Comparison of ENCODE assay signal across 1 cellular context in the genomic region with DNA sequence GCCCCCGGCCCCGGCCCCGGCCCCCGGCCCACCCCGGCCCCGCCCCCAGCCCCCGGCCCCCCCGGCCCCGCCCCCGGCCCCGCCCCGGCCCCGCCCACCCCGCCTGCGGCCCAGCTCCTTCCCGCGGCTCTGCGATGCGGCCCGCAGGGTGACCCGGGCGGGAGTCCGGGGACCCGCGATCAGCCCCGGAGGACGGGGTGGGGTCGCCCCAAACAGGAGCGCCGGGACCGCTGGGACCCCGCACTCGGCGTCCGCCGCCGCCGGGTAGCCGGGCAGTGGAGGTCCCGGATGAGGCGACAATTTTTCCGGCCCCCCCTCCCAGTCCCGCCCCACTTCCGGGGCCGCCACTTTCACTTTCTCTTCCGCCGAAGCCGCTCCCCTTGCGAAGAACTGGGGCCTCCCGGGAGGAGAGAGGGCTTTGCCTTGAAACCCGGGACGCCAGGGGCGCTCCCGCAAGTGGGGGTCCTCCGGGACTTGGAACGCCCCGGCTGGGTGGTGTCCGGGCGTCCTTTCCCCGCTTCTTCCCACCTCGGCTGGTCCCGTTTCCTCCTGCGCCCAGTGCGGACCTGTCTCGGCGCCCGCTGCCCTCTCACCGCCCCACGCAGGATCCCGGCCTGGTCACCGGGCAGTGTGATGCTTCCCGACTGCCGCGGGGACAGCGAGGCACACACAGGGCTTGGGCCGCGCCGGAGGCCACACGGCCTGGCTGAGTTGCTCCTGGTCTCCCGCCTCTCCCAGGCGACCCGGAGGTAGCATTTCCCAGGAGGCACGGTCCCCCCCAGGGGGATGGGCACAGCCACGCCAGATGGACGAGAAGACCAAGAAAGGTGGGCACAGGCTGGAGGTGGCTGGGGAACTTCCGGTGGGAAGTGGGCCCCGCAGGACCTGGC.
TF ChIP-seq lines count a peak whose summit lies in the region.

A gene (plus strand): TSS at position 347 of the 890 bp plus-strand sequence. CDS start 459 bp downstream, at position 806.

TF ChIP-seq in GM23338, 12 proteins besides CTCF, POLR2A, EP300 and RAD21 (continued from another document):
- TF ChIP-seq, protein P1, sequence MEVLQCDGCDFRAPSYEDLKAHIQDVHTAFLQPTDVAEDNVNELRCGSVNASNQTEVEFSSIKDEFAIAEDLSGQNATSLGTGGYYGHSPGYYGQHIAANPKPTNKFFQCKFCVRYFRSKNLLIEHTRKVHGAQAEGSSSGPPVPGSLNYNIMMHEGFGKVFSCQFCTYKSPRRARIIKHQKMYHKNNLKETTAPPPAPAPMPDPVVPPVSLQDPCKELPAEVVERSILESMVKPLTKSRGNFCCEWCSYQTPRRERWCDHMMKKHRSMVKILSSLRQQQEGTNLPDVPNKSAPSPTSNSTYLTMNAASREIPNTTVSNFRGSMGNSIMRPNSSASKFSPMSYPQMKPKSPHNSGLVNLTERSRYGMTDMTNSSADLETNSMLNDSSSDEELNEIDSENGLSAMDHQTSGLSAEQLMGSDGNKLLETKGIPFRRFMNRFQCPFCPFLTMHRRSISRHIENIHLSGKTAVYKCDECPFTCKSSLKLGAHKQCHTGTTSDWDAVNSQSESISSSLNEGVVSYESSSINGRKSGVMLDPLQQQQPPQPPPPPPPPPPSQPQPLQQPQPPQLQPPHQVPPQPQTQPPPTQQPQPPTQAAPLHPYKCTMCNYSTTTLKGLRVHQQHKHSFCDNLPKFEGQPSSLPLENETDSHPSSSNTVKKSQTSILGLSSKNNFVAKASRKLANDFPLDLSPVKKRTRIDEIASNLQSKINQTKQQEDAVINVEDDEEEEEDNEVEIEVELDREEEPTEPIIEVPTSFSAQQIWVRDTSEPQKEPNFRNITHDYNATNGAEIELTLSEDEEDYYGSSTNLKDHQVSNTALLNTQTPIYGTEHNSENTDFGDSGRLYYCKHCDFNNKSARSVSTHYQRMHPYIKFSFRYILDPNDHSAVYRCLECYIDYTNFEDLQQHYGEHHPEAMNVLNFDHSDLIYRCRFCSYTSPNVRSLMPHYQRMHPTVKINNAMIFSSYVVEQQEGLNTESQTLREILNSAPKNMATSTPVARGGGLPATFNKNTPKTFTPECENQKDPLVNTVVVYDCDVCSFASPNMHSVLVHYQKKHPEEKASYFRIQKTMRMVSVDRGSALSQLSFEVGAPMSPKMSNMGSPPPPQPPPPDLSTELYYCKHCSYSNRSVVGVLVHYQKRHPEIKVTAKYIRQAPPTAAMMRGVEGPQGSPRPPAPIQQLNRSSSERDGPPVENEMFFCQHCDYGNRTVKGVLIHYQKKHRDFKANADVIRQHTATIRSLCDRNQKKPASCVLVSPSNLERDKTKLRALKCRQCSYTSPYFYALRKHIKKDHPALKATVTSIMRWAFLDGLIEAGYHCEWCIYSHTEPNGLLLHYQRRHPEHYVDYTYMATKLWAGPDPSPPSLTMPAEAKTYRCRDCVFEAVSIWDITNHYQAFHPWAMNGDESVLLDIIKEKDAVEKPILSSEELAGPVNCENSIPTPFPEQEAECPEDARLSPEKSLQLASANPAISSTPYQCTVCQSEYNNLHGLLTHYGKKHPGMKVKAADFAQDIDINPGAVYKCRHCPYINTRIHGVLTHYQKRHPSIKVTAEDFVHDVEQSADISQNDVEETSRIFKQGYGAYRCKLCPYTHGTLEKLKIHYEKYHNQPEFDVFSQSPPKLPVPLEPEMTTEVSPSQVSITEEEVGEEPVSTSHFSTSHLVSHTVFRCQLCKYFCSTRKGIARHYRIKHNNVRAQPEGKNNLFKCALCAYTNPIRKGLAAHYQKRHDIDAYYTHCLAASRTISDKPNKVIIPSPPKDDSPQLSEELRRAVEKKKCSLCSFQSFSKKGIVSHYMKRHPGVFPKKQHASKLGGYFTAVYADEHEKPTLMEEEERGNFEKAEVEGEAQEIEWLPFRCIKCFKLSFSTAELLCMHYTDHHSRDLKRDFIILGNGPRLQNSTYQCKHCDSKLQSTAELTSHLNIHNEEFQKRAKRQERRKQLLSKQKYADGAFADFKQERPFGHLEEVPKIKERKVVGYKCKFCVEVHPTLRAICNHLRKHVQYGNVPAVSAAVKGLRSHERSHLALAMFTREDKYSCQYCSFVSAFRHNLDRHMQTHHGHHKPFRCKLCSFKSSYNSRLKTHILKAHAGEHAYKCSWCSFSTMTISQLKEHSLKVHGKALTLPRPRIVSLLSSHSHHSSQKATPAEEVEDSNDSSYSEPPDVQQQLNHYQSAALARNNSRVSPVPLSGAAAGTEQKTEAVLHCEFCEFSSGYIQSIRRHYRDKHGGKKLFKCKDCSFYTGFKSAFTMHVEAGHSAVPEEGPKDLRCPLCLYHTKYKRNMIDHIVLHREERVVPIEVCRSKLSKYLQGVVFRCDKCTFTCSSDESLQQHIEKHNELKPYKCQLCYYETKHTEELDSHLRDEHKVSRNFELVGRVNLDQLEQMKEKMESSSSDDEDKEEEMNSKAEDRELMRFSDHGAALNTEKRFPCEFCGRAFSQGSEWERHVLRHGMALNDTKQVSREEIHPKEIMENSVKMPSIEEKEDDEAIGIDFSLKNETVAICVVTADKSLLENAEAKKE (CRISPR knock-in tag; IDR thresholded peaks at IDR 0.05), result no peak
- TF ChIP-seq ZNF114 (CRISPR knock-in tag; IDR thresholded peaks at IDR 0.05), result no peak
- TF ChIP-seq STAT1 (IDR thresholded peaks at IDR 0.05; ENCODE audit: unreplicated experiment), result no peak
- TF ChIP-seq ZNF331 (CRISPR knock-in tag; IDR thresholded peaks at IDR 0.05; ENCODE audit: low read depth), result no peak
- TF ChIP-seq, protein P2, sequence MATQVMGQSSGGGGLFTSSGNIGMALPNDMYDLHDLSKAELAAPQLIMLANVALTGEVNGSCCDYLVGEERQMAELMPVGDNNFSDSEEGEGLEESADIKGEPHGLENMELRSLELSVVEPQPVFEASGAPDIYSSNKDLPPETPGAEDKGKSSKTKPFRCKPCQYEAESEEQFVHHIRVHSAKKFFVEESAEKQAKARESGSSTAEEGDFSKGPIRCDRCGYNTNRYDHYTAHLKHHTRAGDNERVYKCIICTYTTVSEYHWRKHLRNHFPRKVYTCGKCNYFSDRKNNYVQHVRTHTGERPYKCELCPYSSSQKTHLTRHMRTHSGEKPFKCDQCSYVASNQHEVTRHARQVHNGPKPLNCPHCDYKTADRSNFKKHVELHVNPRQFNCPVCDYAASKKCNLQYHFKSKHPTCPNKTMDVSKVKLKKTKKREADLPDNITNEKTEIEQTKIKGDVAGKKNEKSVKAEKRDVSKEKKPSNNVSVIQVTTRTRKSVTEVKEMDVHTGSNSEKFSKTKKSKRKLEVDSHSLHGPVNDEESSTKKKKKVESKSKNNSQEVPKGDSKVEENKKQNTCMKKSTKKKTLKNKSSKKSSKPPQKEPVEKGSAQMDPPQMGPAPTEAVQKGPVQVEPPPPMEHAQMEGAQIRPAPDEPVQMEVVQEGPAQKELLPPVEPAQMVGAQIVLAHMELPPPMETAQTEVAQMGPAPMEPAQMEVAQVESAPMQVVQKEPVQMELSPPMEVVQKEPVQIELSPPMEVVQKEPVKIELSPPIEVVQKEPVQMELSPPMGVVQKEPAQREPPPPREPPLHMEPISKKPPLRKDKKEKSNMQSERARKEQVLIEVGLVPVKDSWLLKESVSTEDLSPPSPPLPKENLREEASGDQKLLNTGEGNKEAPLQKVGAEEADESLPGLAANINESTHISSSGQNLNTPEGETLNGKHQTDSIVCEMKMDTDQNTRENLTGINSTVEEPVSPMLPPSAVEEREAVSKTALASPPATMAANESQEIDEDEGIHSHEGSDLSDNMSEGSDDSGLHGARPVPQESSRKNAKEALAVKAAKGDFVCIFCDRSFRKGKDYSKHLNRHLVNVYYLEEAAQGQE (IDR thresholded peaks at IDR 0.05; ENCODE audit: unreplicated experiment), result no peak
